8 cellular contexts compared by ENCODE assay signal in the genomic region with DNA sequence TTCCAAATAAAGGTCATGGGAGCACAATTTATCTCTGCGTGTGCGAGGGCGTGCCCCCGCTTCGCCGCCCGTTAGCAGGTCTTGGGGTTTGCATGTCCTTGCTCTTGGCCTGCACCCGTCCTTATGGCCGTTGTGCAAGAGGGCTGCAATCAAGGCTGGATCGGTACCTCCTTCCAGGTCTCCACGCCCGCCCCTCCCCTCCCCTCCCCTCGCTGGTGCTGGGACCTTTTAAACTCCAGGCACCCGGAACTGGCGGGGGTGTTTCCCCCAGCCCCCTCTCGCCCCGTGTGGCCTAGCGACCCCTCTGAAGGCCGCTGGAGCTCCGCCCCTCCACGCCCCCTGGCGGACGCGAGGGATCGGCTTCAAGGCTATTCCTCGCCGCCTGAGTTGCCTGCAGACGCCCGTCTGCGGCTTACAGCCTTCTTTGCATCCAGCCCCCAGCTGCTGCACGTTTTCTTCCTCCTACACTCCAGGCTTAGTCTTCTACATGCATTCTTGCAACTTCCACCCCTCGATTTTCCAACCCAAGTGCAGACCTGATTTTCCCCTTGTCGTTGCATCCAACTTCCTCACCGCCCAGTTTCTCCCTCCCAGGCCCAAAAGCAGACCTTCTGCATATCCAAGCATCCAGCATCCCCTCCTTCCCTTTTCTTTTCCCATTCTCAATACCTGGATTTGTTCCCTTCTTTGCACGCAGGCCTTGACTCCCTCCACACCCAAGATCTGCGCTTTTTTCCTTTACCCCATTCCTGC. TPM values are rescaled to one million over a fixed set of nuclear protein-coding genes. Genes with fewer than 3 reads are reported as not detected.
DNase-seq lines count a peak whose midpoint lies in the region; ATAC-seq and TF ChIP-seq lines count a peak whose summit lies in the region.

No MANE protein-coding gene starts in this region.

- H4K8ac ChIP-seq in neuronal stem cell (ENCODE audit: low read depth, low read length), result no peak overlapping the region

- H3K27ac Mint-ChIP-seq in IgD-negative memory B cell, result peak overlapping the region; percentile 72 to 99 (median 94)

- H2AFZ ChIP-seq in DND-41 (ENCODE audit: low read depth, low read length) (peak overlapping the region; percentile 87), neuronal stem cell (ENCODE audit: low read length) (peak overlapping the region; percentile 80)

- peak overlapping the region; percentile 92 for H3K18ac ChIP-seq in neuronal stem cell (ENCODE audit: low read length)

- H2BK120ac ChIP-seq in neuronal stem cell (ENCODE audit: low read depth, low read length), result no peak overlapping the region

- peaks cover 14% of the 10 kb centered on the region for H4K20me1 ChIP-seq in DND-41 (ENCODE audit: insufficient read depth, low read length)

- peak overlapping the region; percentile 90 to 98 for H3K4me3 ChIP-seq in DND-41 (ENCODE audit: low read depth in 1 of 2, low read length in 2 of 2)
- H3K4me3 ChIP-seq in foreskin fibroblast (ENCODE audit: low read depth in 1 of 2, low read length in 2 of 2), result peak overlapping the region; percentile 71 to 100
- H3K4me3 ChIP-seq in neuronal stem cell (ENCODE audit: low read length in 2 of 2), result peak overlapping the region; percentile 84 to 92

- peaks cover 3% of the 10 kb centered on the region for H3K79me1 ChIP-seq in neuronal stem cell (ENCODE audit: low read depth, low read length)

- H3K9ac ChIP-seq in DND-41 (ENCODE audit: low read depth, low read length) (peak overlapping the region; percentile 65), neuronal stem cell (ENCODE audit: low read depth, low read length, poor library complexity) (peak overlapping the region; percentile 94)

- H3K27ac ChIP-seq in DND-41 (ENCODE audit: low read length) (peak overlapping the region; percentile 84), neuronal stem cell (replicated peaks; ENCODE audit: low read length) (peak overlapping the region; percentile 92)

- ATAC-seq in DND-41 (ENCODE audit: insufficient read depth, low read depth) (peak; percentile 85), GM21619 (IDR thresholded peaks at IDR 0.05; ENCODE audit: unreplicated experiment) (peak; percentile 60)

- no peak overlapping the region for H3K4ac ChIP-seq in neuronal stem cell (ENCODE audit: low read length)

- H3K23ac ChIP-seq in neuronal stem cell (ENCODE audit: low read depth, low read length, poor library complexity), result peak overlapping the region; percentile 47

- H2BK12ac ChIP-seq in neuronal stem cell (ENCODE audit: low read length), result no peak overlapping the region

- peaks cover 23 to 33% (median 24%) of the 10 kb centered on the region in 3 donors for H3K4me1 Mint-ChIP-seq in IgD-negative memory B cell

- H3K27me3 ChIP-seq in DND-41 (ENCODE audit: insufficient read depth, low read length, poor library complexity) (no peaks in the 10 kb centered on the region), neuronal stem cell (ENCODE audit: control insufficient read depth in 3 of 3, insufficient read depth in 3 of 3, low read depth in 1 of 3, low read length in 3 of 3) (no peaks in the 10 kb centered on the region)

- peak overlapping the region; percentile 94 to 100 (median 98) for H3K4me3 Mint-ChIP-seq in IgD-negative memory B cell

- TF ChIP-seq CTCF in DND-41 (IDR thresholded peaks at IDR 0.05; ENCODE audit: borderline replicate concordance, extremely low read depth, low read length, poor library complexity, severe bottlenecking) (peak; percentile 82), foreskin fibroblast (IDR thresholded peaks at IDR 0.05; ENCODE audit: low read depth, low read length) (peak; percentile 84)

- DNase-seq in DND-41 (peak; percentile 92), RPMI8226 (peak; percentile 91), activated gamma-delta T cell (lab: John Stamatoyannopoulos, UW) (peak; percentile 69), foreskin fibroblast (peak; percentile 66 to 91), neuronal stem cell (ENCODE audit: low spot score) (peak; percentile 90), stromal cell of bone marrow (ENCODE audit: low read depth) (peak; percentile 53)

- H2AK5ac ChIP-seq in neuronal stem cell (ENCODE audit: low read depth, low read length), result no peak overlapping the region

- H3K27me3 Mint-ChIP-seq in IgD-negative memory B cell, result no peaks in the 10 kb centered on the region

- H3K4me1 ChIP-seq in DND-41 (ENCODE audit: insufficient read depth, low read length), result peaks cover 36% of the 10 kb centered on the region
- peaks cover 1 to 27% of the 10 kb centered on the region in 2 donors for H3K4me1 ChIP-seq in neuronal stem cell (ENCODE audit: control insufficient read depth in 2 of 2, insufficient read depth in 1 of 2, low read depth in 1 of 2, low read length in 2 of 2)

- H3K14ac ChIP-seq in neuronal stem cell (ENCODE audit: low read length), result no peak overlapping the region

- H3K36me3 ChIP-seq in DND-41 (ENCODE audit: insufficient read depth, low read length) (peaks cover 46% of the 10 kb centered on the region), neuronal stem cell (replicated peaks in 1 of 2; ENCODE audit: control insufficient read depth in 2 of 2, insufficient read depth in 2 of 2, low read length in 2 of 2) (peaks cover 3 to 48% of the 10 kb centered on the region in 2 donors)

- H2BK15ac ChIP-seq in neuronal stem cell (ENCODE audit: low read length), result no peak overlapping the region

- peaks cover 34% of the 10 kb centered on the region for H3K79me2 ChIP-seq in DND-41 (ENCODE audit: insufficient read depth, low read length)

- H3K4me2 ChIP-seq in DND-41 (ENCODE audit: insufficient read depth, low read length) (peak overlapping the region; percentile 66), neuronal stem cell (ENCODE audit: insufficient read depth, low read length, poor library complexity, severe bottlenecking) (peak overlapping the region; percentile 72)

- no peak overlapping the region for H2BK5ac ChIP-seq in neuronal stem cell (ENCODE audit: low read length)

- H4K91ac ChIP-seq in neuronal stem cell (ENCODE audit: low read depth, low read length, poor library complexity), result no peak overlapping the region

- WGBS in neuronal stem cell (ENCODE audit: extremely low coverage in 2 of 2, insufficient read length in 2 of 2, insufficient replicate concordance in 1 of 2), 2 donors, result no CpG with 5 or more reads among the region's 36 CpGs

- H3K9me3 ChIP-seq in DND-41 (ENCODE audit: insufficient read depth, low read length, severe bottlenecking) (no peaks in the 10 kb centered on the region), neuronal stem cell (replicated peaks in 1 of 2; ENCODE audit: control insufficient read depth in 2 of 2, insufficient read depth in 1 of 2, low read depth in 1 of 2, low read length in 2 of 2) (no peaks in the 10 kb centered on the region)

- H3K36me3 Mint-ChIP-seq in IgD-negative memory B cell, result peaks cover 3% of the 10 kb centered on the region

- H3K9me3 Mint-ChIP-seq in IgD-negative memory B cell, result no peaks in the 10 kb centered on the region

RNA-seq across cellular contexts. Expression of a gene that starts 0.6 kb away (rescaled TPM):
- polyA plus RNA-seq in IgD-negative memory B cell, result 9.9 TPM
- 148 TPM for polyA plus RNA-seq in neuronal stem cell (2013, experiment 1 of 2)
- 156 TPM for polyA plus RNA-seq in neuronal stem cell (2013, experiment 2 of 2)

RNA-seq across cellular contexts. Expression of a gene that starts 11.8 kb away (rescaled TPM):
- 15.5 TPM for polyA plus RNA-seq in IgD-negative memory B cell
- polyA plus RNA-seq in neuronal stem cell (2013, experiment 1 of 2), result 14.6 TPM
- 15.1 TPM for polyA plus RNA-seq in neuronal stem cell (2013, experiment 2 of 2)

Comparison
In these comparisons a context has a peak if more than half of its experiments do, and no peak if none do; other contexts are left out.
1. Peak in every context shown above with its lines: DNase-seq, ATAC-seq, H3K4me3 ChIP-seq and H3K27ac ChIP-seq.